Comparison of ENCODE assay signal across 2 cellular contexts in the genomic region with DNA sequence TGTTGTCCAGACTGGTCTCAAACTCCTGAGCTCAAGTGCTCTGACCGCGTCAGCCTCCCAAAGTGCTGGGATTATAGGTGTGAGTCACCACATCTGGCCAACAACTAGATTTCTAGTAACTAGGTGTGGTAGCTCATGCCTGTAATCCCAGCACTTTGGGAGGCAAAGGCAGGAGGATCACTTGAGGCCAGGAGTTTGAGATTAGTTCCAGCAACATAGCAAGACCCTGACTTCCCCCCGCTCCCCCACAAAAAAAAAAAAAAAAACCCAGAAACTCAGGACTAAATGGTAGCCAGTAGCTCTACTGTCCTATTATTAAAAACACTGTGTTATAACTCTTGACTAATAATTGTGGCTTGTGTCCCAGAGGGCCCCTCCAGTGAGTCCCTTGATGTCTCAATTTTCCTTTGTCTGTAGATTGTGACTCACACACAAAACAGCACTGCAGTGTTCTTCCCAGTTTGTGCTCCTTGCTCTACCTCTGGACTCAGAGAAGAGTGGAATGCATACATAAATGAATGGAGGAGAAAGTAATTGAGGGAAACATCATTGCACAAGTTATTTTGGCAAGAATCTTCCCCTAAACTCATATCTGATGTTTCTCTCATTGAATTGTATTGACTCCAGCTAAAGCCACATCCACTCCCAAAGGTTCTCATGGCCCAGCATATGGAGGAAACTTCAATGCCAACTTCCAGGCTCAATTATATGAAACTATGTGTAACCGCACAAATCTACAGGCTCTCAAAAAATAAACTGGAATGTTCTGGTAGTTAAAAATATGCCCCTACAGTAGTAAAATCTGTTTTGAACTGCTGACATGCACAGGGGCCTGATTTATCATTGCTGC.
A peak's percentile ranks its signal among the peaks of the same experiment; 100 is the strongest.
TF ChIP-seq lines count a peak whose summit lies in the region.

No MANE protein-coding gene starts in this region.

TF ChIP-seq in IMR-90, 13 proteins besides CTCF, POLR2A, EP300 and RAD21:
- TF ChIP-seq FOS (IDR thresholded peaks at IDR 0.05; ENCODE audit: low read depth, low read length) (peak; percentile 43; the same call in 1 of the 2 replicates), CEBPB (IDR thresholded peaks at IDR 0.05; ENCODE audit: low read depth, low read length) (peak; percentile 75)
- TF ChIP-seq, protein P1, sequence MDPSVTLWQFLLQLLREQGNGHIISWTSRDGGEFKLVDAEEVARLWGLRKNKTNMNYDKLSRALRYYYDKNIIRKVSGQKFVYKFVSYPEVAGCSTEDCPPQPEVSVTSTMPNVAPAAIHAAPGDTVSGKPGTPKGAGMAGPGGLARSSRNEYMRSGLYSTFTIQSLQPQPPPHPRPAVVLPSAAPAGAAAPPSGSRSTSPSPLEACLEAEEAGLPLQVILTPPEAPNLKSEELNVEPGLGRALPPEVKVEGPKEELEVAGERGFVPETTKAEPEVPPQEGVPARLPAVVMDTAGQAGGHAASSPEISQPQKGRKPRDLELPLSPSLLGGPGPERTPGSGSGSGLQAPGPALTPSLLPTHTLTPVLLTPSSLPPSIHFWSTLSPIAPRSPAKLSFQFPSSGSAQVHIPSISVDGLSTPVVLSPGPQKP (IDR thresholded peaks at IDR 0.05; ENCODE audit: borderline replicate concordance, low read depth, low read length) = no peak
TF ChIP-seq in IMR-90: peak in this region for 2.

TF ChIP-seq in HepG2, 621 proteins besides CTCF, POLR2A, EP300 and RAD21:
- TF ChIP-seq POLR2AphosphoS2 (IDR thresholded peaks at IDR 0.05; ENCODE audit: low read depth, low read length) (peak; percentile 71; the same call in 1 of the 2 replicates), SAP130 (CRISPR knock-in tag; IDR thresholded peaks at IDR 0.05; ENCODE audit: low read depth) (peak; percentile 22; the same call in 1 of the 2 replicates), POLR2AphosphoS5 (IDR thresholded peaks at IDR 0.05; ENCODE audit: low read depth, low read length) (peak; percentile 59), SSRP1 (CRISPR knock-in tag; IDR thresholded peaks at IDR 0.05) (peak; percentile 86), POLR2G (IDR thresholded peaks at IDR 0.05; ENCODE audit: low read depth, low read length) (peak; percentile 81), SOX13 (IDR thresholded peaks at IDR 0.05) (no peak), SOX13 (CRISPR knock-in tag; conservative IDR thresholded peaks at IDR 0.05 in 1 of 2, IDR thresholded peaks at IDR 0.05 in 1 of 2) (peak in 1 of 2 experiments; percentile 72; a peak in 1 of 4 replicates), ZNF121 (CRISPR knock-in tag; IDR thresholded peaks at IDR 0.05) (no peak), CREB1 (IDR thresholded peaks at IDR 0.05) (no peak), CREB1 (CRISPR knock-in tag; IDR thresholded peaks at IDR 0.05) (peak; percentile 5; the same call in 1 of the 2 replicates), TEAD3 (CRISPR knock-in tag; optimal IDR thresholded peaks at IDR 0.05; ENCODE audit: borderline replicate concordance) (peak; percentile 11), ZNF484 (CRISPR knock-in tag; IDR thresholded peaks at IDR 0.05; ENCODE audit: borderline replicate concordance, low read depth) (no peak), AGO2 (optimal IDR thresholded peaks at IDR 0.05; ENCODE audit: low read depth, low read length) (peak; percentile 39), ZNF589 (CRISPR knock-in tag; conservative IDR thresholded peaks at IDR 0.05) (0 out of 2 replicates have a peak, but pooled peaks have one; percentile 26), SOX5 (CRISPR knock-in tag; IDR thresholded peaks at IDR 0.05; ENCODE audit: borderline replicate concordance) (peak; percentile 67; the same call in 1 of the 2 replicates), ZNF792 (CRISPR knock-in tag; IDR thresholded peaks at IDR 0.05) (0 out of 2 replicates have a peak, but pooled peaks have one; percentile 24), ZNF713 (CRISPR knock-in tag; IDR thresholded peaks at IDR 0.05) (no peak), CEBPB (IDR thresholded peaks at IDR 0.05; ENCODE audit: borderline replicate concordance, low read depth, low read length) (peak; percentile 32), TCF7 (IDR thresholded peaks at IDR 0.05; ENCODE audit: low read depth) (0 out of 2 replicates have a peak, but pooled peaks have one; percentile 29), NONO (IDR thresholded peaks at IDR 0.05) (no peak), NONO (CRISPR knock-in tag; conservative IDR thresholded peaks at IDR 0.05) (0 out of 2 replicates have a peak, but pooled peaks have one; percentile 26), SOX6 (IDR thresholded peaks at IDR 0.05) (no peak), SOX6 (CRISPR knock-in tag; IDR thresholded peaks at IDR 0.05) (peak; percentile 17; the same call in 1 of the 2 replicates), FOSL2 (CRISPR knock-in tag; IDR thresholded peaks at IDR 0.05) (peak; percentile 78), RBM22 (optimal IDR thresholded peaks at IDR 0.05; ENCODE audit: low read length) (peak; percentile 75)
- TF ChIP-seq, protein P2, sequence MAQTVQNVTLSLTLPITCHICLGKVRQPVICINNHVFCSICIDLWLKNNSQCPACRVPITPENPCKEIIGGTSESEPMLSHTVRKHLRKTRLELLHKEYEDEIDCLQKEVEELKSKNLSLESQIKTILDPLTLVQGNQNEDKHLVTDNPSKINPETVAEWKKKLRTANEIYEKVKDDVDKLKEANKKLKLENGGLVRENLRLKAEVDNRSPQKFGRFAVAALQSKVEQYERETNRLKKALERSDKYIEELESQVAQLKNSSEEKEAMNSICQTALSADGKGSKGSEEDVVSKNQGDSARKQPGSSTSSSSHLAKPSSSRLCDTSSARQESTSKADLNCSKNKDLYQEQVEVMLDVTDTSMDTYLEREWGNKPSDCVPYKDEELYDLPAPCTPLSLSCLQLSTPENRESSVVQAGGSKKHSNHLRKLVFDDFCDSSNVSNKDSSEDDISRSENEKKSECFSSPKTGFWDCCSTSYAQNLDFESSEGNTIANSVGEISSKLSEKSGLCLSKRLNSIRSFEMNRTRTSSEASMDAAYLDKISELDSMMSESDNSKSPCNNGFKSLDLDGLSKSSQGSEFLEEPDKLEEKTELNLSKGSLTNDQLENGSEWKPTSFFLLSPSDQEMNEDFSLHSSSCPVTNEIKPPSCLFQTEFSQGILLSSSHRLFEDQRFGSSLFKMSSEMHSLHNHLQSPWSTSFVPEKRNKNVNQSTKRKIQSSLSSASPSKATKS (CRISPR knock-in tag; IDR thresholded peaks at IDR 0.05) = no peak
- TF ChIP-seq, protein P3, sequence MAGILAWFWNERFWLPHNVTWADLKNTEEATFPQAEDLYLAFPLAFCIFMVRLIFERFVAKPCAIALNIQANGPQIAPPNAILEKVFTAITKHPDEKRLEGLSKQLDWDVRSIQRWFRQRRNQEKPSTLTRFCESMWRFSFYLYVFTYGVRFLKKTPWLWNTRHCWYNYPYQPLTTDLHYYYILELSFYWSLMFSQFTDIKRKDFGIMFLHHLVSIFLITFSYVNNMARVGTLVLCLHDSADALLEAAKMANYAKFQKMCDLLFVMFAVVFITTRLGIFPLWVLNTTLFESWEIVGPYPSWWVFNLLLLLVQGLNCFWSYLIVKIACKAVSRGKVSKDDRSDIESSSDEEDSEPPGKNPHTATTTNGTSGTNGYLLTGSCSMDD (CRISPR knock-in tag; IDR thresholded peaks at IDR 0.05) = no peak
- TF ChIP-seq, protein P4, sequence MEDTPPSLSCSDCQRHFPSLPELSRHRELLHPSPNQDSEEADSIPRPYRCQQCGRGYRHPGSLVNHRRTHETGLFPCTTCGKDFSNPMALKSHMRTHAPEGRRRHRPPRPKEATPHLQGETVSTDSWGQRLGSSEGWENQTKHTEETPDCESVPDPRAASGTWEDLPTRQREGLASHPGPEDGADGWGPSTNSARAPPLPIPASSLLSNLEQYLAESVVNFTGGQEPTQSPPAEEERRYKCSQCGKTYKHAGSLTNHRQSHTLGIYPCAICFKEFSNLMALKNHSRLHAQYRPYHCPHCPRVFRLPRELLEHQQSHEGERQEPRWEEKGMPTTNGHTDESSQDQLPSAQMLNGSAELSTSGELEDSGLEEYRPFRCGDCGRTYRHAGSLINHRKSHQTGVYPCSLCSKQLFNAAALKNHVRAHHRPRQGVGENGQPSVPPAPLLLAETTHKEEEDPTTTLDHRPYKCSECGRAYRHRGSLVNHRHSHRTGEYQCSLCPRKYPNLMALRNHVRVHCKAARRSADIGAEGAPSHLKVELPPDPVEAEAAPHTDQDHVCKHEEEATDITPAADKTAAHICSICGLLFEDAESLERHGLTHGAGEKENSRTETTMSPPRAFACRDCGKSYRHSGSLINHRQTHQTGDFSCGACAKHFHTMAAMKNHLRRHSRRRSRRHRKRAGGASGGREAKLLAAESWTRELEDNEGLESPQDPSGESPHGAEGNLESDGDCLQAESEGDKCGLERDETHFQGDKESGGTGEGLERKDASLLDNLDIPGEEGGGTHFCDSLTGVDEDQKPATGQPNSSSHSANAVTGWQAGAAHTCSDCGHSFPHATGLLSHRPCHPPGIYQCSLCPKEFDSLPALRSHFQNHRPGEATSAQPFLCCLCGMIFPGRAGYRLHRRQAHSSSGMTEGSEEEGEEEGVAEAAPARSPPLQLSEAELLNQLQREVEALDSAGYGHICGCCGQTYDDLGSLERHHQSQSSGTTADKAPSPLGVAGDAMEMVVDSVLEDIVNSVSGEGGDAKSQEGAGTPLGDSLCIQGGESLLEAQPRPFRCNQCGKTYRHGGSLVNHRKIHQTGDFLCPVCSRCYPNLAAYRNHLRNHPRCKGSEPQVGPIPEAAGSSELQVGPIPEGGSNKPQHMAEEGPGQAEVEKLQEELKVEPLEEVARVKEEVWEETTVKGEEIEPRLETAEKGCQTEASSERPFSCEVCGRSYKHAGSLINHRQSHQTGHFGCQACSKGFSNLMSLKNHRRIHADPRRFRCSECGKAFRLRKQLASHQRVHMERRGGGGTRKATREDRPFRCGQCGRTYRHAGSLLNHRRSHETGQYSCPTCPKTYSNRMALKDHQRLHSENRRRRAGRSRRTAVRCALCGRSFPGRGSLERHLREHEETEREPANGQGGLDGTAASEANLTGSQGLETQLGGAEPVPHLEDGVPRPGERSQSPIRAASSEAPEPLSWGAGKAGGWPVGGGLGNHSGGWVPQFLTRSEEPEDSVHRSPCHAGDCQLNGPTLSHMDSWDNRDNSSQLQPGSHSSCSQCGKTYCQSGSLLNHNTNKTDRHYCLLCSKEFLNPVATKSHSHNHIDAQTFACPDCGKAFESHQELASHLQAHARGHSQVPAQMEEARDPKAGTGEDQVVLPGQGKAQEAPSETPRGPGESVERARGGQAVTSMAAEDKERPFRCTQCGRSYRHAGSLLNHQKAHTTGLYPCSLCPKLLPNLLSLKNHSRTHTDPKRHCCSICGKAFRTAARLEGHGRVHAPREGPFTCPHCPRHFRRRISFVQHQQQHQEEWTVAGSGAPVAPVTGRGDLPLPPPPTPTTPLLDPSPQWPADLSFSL (CRISPR knock-in tag; IDR thresholded peaks at IDR 0.05) = peak; percentile 57; the same call in 1 of the 2 replicates
